In the genomic region with DNA sequence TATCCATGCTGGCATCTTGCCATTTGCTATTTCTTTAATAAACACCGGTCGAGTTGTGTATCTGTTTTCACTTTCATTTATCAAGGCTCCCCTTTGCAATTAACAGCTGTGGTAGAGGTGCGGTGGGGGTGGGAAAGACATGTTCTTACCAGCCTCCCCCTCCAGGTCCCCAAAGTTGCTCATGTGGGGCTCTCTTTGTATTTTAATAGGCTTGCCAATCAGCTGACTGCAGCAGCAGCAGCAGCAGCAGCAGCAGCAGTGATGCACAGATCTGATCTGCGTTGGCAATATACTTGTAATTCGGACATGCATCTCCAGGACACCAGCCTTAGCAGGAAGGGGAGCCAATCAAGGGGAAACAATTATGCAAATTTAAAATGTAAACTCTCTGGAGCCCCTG, we compare ENCODE assay signal across 14 cellular contexts. TPM values are rescaled to one million over a fixed set of nuclear protein-coding genes. Genes with fewer than 3 reads are reported as not detected.
A peak's percentile ranks its signal among the peaks of the same experiment; 100 is the strongest.
DNase-seq lines count a peak whose midpoint lies in the region; ATAC-seq, FAIRE-seq and TF ChIP-seq lines count a peak whose summit lies in the region.
"Had no signal": no experiment of that assay in that cellular context is flagged by ENCODE, and none has a peak within 500 bp of the region (broad histone marks: within the 10 kb centered on the region; RNA-seq: fewer than 3 reads in every experiment).

No MANE protein-coding gene starts in this region.

- H3K27me3 ChIP-seq in A673 (replicated peaks; ENCODE audit: insufficient read depth, low read depth, low read length, poor library complexity) = no peaks in the 10 kb centered on the region
- H3K27me3 ChIP-seq in GM12878 (replicated peaks in 1 of 2; ENCODE audit: control insufficient read depth in 2 of 2, insufficient read depth in 2 of 2, low read length in 1 of 2) = no peaks in the 10 kb centered on the region
- H3K27me3 ChIP-seq: heart left ventricle, right atrium auricular region, upper lobe of left lung had no signal

- POLR2A ChIA-PET in A673 (lab: Charles Lee; ENCODE audit: low non-redundant PET) (no interaction called here), GM12878 (lab: Charles Lee) (interaction anchor here (0.6 kb wide), 1 partner anchor 194 kb away, joined by 4 read pairs; no protein-coding TSS in a partner anchor)

- no peak overlapping the region for H3K27ac ChIP-seq in A673 (ENCODE audit: low read depth, low read length, poor library complexity, severe bottlenecking)
- no peak overlapping the region for H3K27ac ChIP-seq in GM12878 (ENCODE audit: control insufficient read depth, insufficient read depth)
- H3K27ac ChIP-seq: heart left ventricle, right atrium auricular region, upper lobe of left lung had no signal

- intact Hi-C loops in A673 (cut with micrococcal nuclease; ENCODE audit: unreplicated experiment) = no loop called here
- intact Hi-C loops in GM12878 (cut with micrococcal nuclease; ENCODE audit: unreplicated experiment) = no loop called here

- no peaks in the 10 kb centered on the region for H3K36me3 ChIP-seq in A673 (ENCODE audit: insufficient read depth, low read length, poor library complexity, severe bottlenecking)
- no peaks in the 10 kb centered on the region for H3K36me3 ChIP-seq in GM12878 (ENCODE audit: control insufficient read depth in 2 of 2, insufficient read depth in 2 of 2, low read length in 1 of 2)
- H3K36me3 ChIP-seq: heart left ventricle, right atrium auricular region, upper lobe of left lung had no signal

- peak overlapping the region; percentile 79 for H3K4me2 ChIP-seq in GM12878 (ENCODE audit: control insufficient read depth, insufficient read depth)

- H4K20me1 ChIP-seq in GM12878 (ENCODE audit: control insufficient read depth, insufficient read depth) = no peaks in the 10 kb centered on the region

- TF ChIP-seq RAD21 in GM12878 (IDR thresholded peaks at IDR 0.05; ENCODE audit: insufficient read depth, low read depth, low read length) = no peak

- no peak for TF ChIP-seq EP300 in GM12878 (IDR thresholded peaks at IDR 0.05; ENCODE audit: borderline replicate concordance in 1 of 2, control insufficient read depth in 1 of 2, low read depth in 2 of 2, low read length in 2 of 2)

- H3K9me3 ChIP-seq in A673 (ENCODE audit: low read depth, low read length, poor library complexity, severe bottlenecking) (no peaks in the 10 kb centered on the region), GM12878 (replicated peaks; ENCODE audit: control insufficient read depth, insufficient read depth, low read length) (no peaks in the 10 kb centered on the region)
- H3K9me3 ChIP-seq: heart left ventricle, right atrium auricular region, upper lobe of left lung had no signal

- WGBS in GM12878 (ENCODE audit: insufficient coverage, insufficient replicate concordance, low lambda C conversion rate, missing lambda C conversion rate) = 1% methylated on average over 5 of the region's 5 CpGs

- TF ChIP-seq CTCF in A673 (conservative IDR thresholded peaks at IDR 0.05; ENCODE audit: low read depth, low read length) (no peak), GM12878 (IDR thresholded peaks at IDR 0.05 in 2 of 3, conservative IDR thresholded peaks at IDR 0.05 in 1 of 3; ENCODE audit: control insufficient read depth in 2 of 3, extremely low read depth in 1 of 3, insufficient read depth in 1 of 3, low read depth in 3 of 3, low read length in 3 of 3) (no peak)

- TF ChIP-seq POLR2A in GM12878 (IDR thresholded peaks at IDR 0.05; ENCODE audit: low read depth, low read length) = no peak

- FAIRE-seq in GM12878 (lab: Jason Lieb, UNC) = peak; percentile 7

- H3K4me1 ChIP-seq in A673 (ENCODE audit: insufficient read depth, low read length, poor library complexity, severe bottlenecking) (no peaks in the 10 kb centered on the region), GM12878 (ENCODE audit: control insufficient read depth, insufficient read depth, low read length) (peaks cover 6% of the 10 kb centered on the region)
- H3K4me1 ChIP-seq: right atrium auricular region had no signal

- H3K9ac ChIP-seq in GM12878 (ENCODE audit: control insufficient read depth, insufficient read depth, low read length) = peak overlapping the region; percentile 0; the same call in 1 of the 2 replicates

- ATAC-seq in HG03432 (IDR thresholded peaks at IDR 0.05; ENCODE audit: unreplicated experiment) = peak; percentile 78
- peak; percentile 81 for ATAC-seq in GM12878
- ATAC-seq in HG03045 (IDR thresholded peaks at IDR 0.05; ENCODE audit: unreplicated experiment) = no peak
- ATAC-seq: heart left ventricle had no signal

- peak overlapping the region; percentile 68 for H2AFZ ChIP-seq in GM12878 (ENCODE audit: control insufficient read depth, low read depth, low read length)

- SMC1A ChIA-PET in GM12878 (lab: Charles Lee; ENCODE audit: uncharacterized antibody, unreplicated experiment) = interaction anchor here (1.2 to 1.5 kb wide), 2 partner anchors 9 to 32 kb away, joined by 3 to 4 read pairs; no protein-coding TSS in a partner anchor

- H3K79me2 ChIP-seq in GM12878 (ENCODE audit: control insufficient read depth, insufficient read depth, low read length) = no peaks in the 10 kb centered on the region

- BruUV-seq in A673 (replicated peaks; lab: Mats Ljungman, UMichigan) (no TSS peak), GM12878 (replicated peaks; lab: Mats Ljungman, UMichigan) (no TSS peak)

- in situ Hi-C loops in GM12878 (cut with MboI) = no loop called here

- H3K4me3 ChIP-seq in A673 (ENCODE audit: low read depth, low read length, poor library complexity, severe bottlenecking) (no peak overlapping the region), GM12878 (peak overlapping the region; percentile 67)
- H3K4me3 ChIP-seq: heart left ventricle, right atrium auricular region had no signal

- RAD21 ChIA-PET in GM12878 (lab: Charles Lee; ENCODE audit: unreplicated experiment) = interaction anchor here (0.6 kb wide), 1 partner anchor 1699 kb away, joined by 3 read pairs; no protein-coding TSS in a partner anchor

- DNase-seq in A673 (ENCODE audit: low spot score) (peak; percentile 2), GM19240 (ENCODE audit: insufficient read length, low spot score) (peak; percentile 14), GM12878 (ENCODE audit: low read depth, low spot score) (peak; percentile 23), amygdala (lab: John Stamatoyannopoulos, UW) (no peak), NCI-H510A (lab: John Stamatoyannopoulos, UW) (no peak), globus pallidus (ENCODE audit: low spot score) (no peak)
- DNase-seq: activated naive CD4-positive, alpha-beta T cell treated with anti-CD3 and anti-CD28 coated beads, Interleukin-2, amount 50 U/mL, for 16 hours; heart left ventricle; NCI-H1930; SIG-M5; upper lobe of left lung had no signal

- CTCF ChIA-PET in A673 (lab: Charles Lee) (interaction anchor here (0.7 kb wide), 2 partner anchors 210 to 622 kb away, joined by 4 to 11 read pairs; no protein-coding TSS in a partner anchor), GM12878 (lab: Yijun Ruan, JAX) (interaction anchor here (0.6 to 1.5 kb wide), 6 partner anchors 20 to 205 kb away, joined by 3 to 8 read pairs (median 3); no protein-coding TSS in a partner anchor)

TF ChIP-seq in GM12878, 131 proteins besides CTCF, POLR2A, EP300 and RAD21 (continues in another document):
- TF ChIP-seq, protein P1, sequence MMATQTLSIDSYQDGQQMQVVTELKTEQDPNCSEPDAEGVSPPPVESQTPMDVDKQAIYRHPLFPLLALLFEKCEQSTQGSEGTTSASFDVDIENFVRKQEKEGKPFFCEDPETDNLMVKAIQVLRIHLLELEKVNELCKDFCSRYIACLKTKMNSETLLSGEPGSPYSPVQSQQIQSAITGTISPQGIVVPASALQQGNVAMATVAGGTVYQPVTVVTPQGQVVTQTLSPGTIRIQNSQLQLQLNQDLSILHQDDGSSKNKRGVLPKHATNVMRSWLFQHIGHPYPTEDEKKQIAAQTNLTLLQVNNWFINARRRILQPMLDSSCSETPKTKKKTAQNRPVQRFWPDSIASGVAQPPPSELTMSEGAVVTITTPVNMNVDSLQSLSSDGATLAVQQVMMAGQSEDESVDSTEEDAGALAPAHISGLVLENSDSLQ (IDR thresholded peaks at IDR 0.05) = peak; percentile 28; the same call in 1 of the 2 replicates
- no peak for TF ChIP-seq TCF12 (IDR thresholded peaks at IDR 0.05; ENCODE audit: low read depth, low read length)
- TF ChIP-seq, protein P2, sequence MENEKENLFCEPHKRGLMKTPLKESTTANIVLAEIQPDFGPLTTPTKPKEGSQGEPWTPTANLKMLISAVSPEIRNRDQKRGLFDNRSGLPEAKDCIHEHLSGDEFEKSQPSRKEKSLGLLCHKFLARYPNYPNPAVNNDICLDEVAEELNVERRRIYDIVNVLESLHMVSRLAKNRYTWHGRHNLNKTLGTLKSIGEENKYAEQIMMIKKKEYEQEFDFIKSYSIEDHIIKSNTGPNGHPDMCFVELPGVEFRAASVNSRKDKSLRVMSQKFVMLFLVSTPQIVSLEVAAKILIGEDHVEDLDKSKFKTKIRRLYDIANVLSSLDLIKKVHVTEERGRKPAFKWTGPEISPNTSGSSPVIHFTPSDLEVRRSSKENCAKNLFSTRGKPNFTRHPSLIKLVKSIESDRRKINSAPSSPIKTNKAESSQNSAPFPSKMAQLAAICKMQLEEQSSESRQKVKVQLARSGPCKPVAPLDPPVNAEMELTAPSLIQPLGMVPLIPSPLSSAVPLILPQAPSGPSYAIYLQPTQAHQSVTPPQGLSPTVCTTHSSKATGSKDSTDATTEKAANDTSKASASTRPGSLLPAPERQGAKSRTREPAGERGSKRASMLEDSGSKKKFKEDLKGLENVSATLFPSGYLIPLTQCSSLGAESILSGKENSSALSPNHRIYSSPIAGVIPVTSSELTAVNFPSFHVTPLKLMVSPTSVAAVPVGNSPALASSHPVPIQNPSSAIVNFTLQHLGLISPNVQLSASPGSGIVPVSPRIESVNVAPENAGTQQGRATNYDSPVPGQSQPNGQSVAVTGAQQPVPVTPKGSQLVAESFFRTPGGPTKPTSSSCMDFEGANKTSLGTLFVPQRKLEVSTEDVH (IDR thresholded peaks at IDR 0.05; ENCODE audit: low read depth, partially characterized antibody) = no peak

RNA-seq across cellular contexts. Expression of a gene that starts 40.3 kb away (rescaled TPM):
- 14.6 and 19.5 TPM in 2 replicates for total RNA-seq in A673 (2021)
- total RNA-seq in GM12878 (2013; cell fraction: nucleolus; rRNA removed) = 21.5 and 24.7 TPM in 2 replicates
- total RNA-seq in GM12878 (2014; rRNA removed) = 12.7 and 13.9 TPM in 2 replicates
- total RNA-seq in GM12878 (2014; rRNA removed; fragmentation: Illumina TruSeq; extraction: Trizol) = 16.8 TPM in 2 replicates
- total RNA-seq in GM12878 (2021) = 15.6 and 20.3 TPM in 2 replicates
- 4.1 TPM for polyA plus RNA-seq in GM12878 (2011; ENCODE audit: low read depth)
- polyA plus RNA-seq in GM12878 (2011; rRNA removed) = 22.3 and 27.2 TPM in 2 replicates
- polyA plus RNA-seq in GM12878 (2011; cell fraction: cytosol; rRNA removed) = 17.6 and 18.3 TPM in 2 replicates
- 50.2 and 52.5 TPM in 2 replicates for polyA plus RNA-seq in GM12878 (2011; cell fraction: nucleus; rRNA removed)
- polyA plus RNA-seq in GM12878 (2012) = 7.0 and 7.8 TPM in 2 replicates
- polyA plus RNA-seq in GM12878 (2014; fragmentation: Illumina TruSeq; extraction: Trizol) = 28.1 and 29.2 TPM in 2 replicates
- polyA plus RNA-seq in GM12878 (2014; fragmentation: Nextera tagmentation; extraction: Ambion mirVana) = 1 to 10 TPM; 8.8 to 9.2 TPM
- 14.8 and 15.0 TPM in 2 replicates for polyA plus RNA-seq in GM12878 (2014; rRNA removed)
- polyA plus RNA-seq in GM12878 (2016; fragmentation: Nextera tagmentation; extraction: Ambion mirVana) = 10 to 100 TPM; 20.3 to 22.5 TPM
- polyA minus RNA-seq in GM12878 (2011; rRNA and poly(A)+ RNA removed) = 17.8 and 18.1 TPM in 2 replicates
- 6.0 and 10.1 TPM in 2 replicates for polyA minus RNA-seq in GM12878 (2011; cell fraction: cytosol; rRNA and poly(A)+ RNA removed)
- polyA minus RNA-seq in GM12878 (2011; cell fraction: nucleus; rRNA and poly(A)+ RNA removed) = 31.4 and 53.8 TPM in 2 replicates

Comparison
In these comparisons a context has a peak if more than half of its experiments do, and no peak if none do; other contexts are left out.
1. DNase-seq: peak in A673 (single experiment), GM19240 (single experiment) and GM12878 (single experiment); none in amygdala (0 of 56), NCI-H510A (single experiment) and globus pallidus (single experiment).